8 cellular contexts compared by ENCODE assay signal in the genomic region with DNA sequence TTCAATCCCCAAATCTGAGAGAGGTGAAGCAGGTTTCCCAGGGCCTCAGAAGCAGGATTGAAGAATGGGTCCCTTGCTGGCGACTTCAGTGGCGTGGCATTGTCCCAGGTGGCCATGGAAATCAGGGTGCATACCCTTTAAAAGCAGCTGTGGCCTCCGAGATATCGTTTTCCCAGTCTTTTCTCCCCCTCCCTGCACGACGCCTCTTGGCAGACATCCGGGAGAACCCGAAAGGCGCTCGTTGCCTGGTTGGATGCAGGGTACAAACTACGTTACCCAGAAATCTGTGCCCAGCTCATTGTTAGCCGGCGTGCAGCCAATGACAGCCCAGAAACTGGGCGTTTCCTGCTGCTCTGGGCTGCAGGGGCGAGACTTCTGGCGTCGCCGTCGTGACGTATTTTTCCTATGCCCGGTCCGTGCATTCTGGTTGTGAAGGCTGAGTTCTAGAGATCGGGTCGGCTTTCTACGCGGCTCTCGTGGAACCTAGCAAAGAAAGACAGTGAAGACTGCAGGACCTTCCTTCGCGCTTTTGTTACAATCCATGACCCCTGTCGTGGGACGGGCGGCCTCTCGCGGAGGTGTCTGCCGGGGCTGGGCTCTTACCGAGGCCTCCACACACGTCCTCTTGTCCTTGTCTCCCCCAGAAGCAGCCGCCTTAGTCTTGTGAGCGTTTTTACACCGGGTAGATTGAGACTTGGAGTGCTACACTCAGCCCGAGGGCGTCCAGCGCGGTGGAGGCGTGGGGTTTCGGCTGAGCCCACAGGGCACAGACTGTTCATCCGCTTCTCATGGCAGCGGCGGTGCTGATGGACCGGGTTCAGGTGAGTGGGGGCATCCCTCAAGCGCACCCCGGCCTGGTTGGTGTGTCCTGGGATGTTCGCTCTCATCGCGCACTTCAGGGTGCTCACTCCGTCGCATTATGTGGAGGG. TPM values are rescaled to one million over a fixed set of nuclear protein-coding genes. Genes with fewer than 3 reads are reported as not detected.
A peak's percentile ranks its signal among the peaks of the same experiment; 100 is the strongest.
DNase-seq lines count a peak whose midpoint lies in the region; ATAC-seq and TF ChIP-seq lines count a peak whose summit lies in the region.

Gene ZNF304 (plus strand): TSS at position 395 of the 929 bp plus-strand sequence. CDS start 394 bp downstream, at position 789.

- peaks cover 2% of the 10 kb centered on the region for H3K36me3 ChIP-seq in kidney epithelial cell (ENCODE audit: control insufficient read depth, insufficient read depth, low read length)

- TF ChIP-seq CTCF in kidney epithelial cell (IDR thresholded peaks at IDR 0.05; ENCODE audit: insufficient read depth, low read length, poor library complexity, severe bottlenecking), result no peak

- peak; percentile 97 for DNase-seq in AG08395 (ENCODE audit: low spot score)
- DNase-seq in NCI-H2227 (lab: John Stamatoyannopoulos, UW; ENCODE audit: unreplicated experiment), result peak; percentile 99
- DNase-seq in activated CD4-positive, CD25-positive, alpha-beta regulatory T cell treated with anti-CD3 and anti-CD28 coated beads, Interleukin-2, amount 50 U/mL, for 72 hours, result peak; percentile 76
- peak; percentile 98 for DNase-seq in cerebellum (ENCODE audit: low spot score)
- DNase-seq in kidney epithelial cell (ENCODE audit: low read depth), result peak; percentile 90
- peak; percentile 88 for DNase-seq in stimulated activated CD4-positive, alpha-beta T cell treated with anti-CD3 and anti-CD28 coated beads, Interleukin-15, amount 100 ng/mL, for 24 hours

- peak; percentile 71 for ATAC-seq in GM18873 (IDR thresholded peaks at IDR 0.05; ENCODE audit: low FRiP score, unreplicated experiment)
- ATAC-seq in HG03135 (IDR thresholded peaks at IDR 0.05; ENCODE audit: unreplicated experiment), result peak; percentile 93

- no peaks in the 10 kb centered on the region for H3K27me3 ChIP-seq in kidney epithelial cell (ENCODE audit: control insufficient read depth, insufficient read depth, low read length)

- peak within 1 kb of the TSS; percentile 61 for H3K4me3 ChIP-seq in kidney epithelial cell (ENCODE audit: low read depth, low read length)

RNA-seq across cellular contexts. Expression of gene ZNF304, which starts in this region (rescaled TPM):
- total RNA-seq in cerebellum (15.9 TPM), kidney epithelial cell (8.0 and 8.3 TPM in 2 replicates)

Comparison
In these comparisons a context has a peak if more than half of its experiments do, and no peak if none do; other contexts are left out.
1. Peak in every context shown above with its lines: DNase-seq, ATAC-seq and H3K4me3 ChIP-seq.